8 cellular contexts compared by ENCODE assay signal in genomic region chr2:232611559-232612218, GRCh38. TPM values are rescaled to one million over a fixed set of nuclear protein-coding genes. Genes with fewer than 3 reads are reported as not detected.
DNase-seq lines count a peak whose midpoint lies in the region; ATAC-seq, FAIRE-seq and TF ChIP-seq lines count a peak whose summit lies in the region.

No MANE protein-coding gene starts in this region.

- no peaks in the 10 kb centered on the region for H3K27me3 ChIP-seq in RWPE2 (ENCODE audit: insufficient read depth, poor library complexity, severe bottlenecking)
- no peaks in the 10 kb centered on the region for H3K27me3 ChIP-seq in foreskin keratinocyte

- in situ Hi-C loops in ACHN (cut with HindIII; ENCODE audit: low pct_ligation_motif_present, low pct_unique_long_range_greater_than_20kb, low sequenced_read_pairs), result no loop called here
- in situ Hi-C loops in GM13976 (cut with MboI; ENCODE audit: low sequenced_read_pairs, unreplicated experiment), result loop anchor here (25.0 kb wide), 2 partner anchors 426 to 651 kb away; partner anchors contain the start of genes ATG16L1 and NEU2

- intact Hi-C loops in posterior vena cava (cut with DNase I), result loop anchor here in 1 of 2 donors (10.0 kb wide), 1 partner anchor 53 kb away; no protein-coding TSS in a partner anchor

- H3K27ac ChIP-seq in RWPE2 (ENCODE audit: poor library complexity, severe bottlenecking), result no peak overlapping the region
- no peak overlapping the region for H3K27ac ChIP-seq in foreskin keratinocyte

- TF ChIP-seq CTCF in GM13976 (IDR thresholded peaks at IDR 0.05; ENCODE audit: borderline replicate concordance, control extremely low read depth, extremely low read depth, insufficient read depth, missing control alignments), result peak; percentile 86
- TF ChIP-seq CTCF in RWPE2 (IDR thresholded peaks at IDR 0.05; ENCODE audit: poor library complexity, severe bottlenecking), result peak; percentile 92
- peak; percentile 79 for TF ChIP-seq CTCF in foreskin keratinocyte (conservative IDR thresholded peaks at IDR 0.05)

- ATAC-seq in RWPE2 (ENCODE audit: low read depth), result peak; percentile 96
- peak; percentile 80 for ATAC-seq in foreskin keratinocyte
- no peak for ATAC-seq in HG03139 (IDR thresholded peaks at IDR 0.05; ENCODE audit: unreplicated experiment)

- no peaks in the 10 kb centered on the region for H3K9me3 ChIP-seq in RWPE2 (ENCODE audit: severe bottlenecking)

- H3K4me3 ChIP-seq in RWPE2 (ENCODE audit: severe bottlenecking), result no peak overlapping the region

- H3K36me3 ChIP-seq in RWPE2 (ENCODE audit: low read depth), result no peaks in the 10 kb centered on the region

- FAIRE-seq in urothelium cell line (lab: Jason Lieb, UNC), result no peak

- DNase-seq in ACHN, result peak; percentile 55
- peak; percentile 77 for DNase-seq in GM13976 (ENCODE audit: low spot score)
- DNase-seq in RWPE2 (ENCODE audit: low spot score), result peak; percentile 91
- DNase-seq in activated effector memory CD4-positive, alpha-beta T cell treated with anti-CD3 and anti-CD28 coated beads, Interleukin-2, amount 50 U/mL, for 16 hours, result peak; percentile 90
- peak; percentile 71 to 84 for DNase-seq in foreskin keratinocyte
- DNase-seq in posterior vena cava (ENCODE audit: low spot score), result peak; percentile 87
- DNase-seq in urothelium cell line (ENCODE audit: low spot score), result peak; percentile 95

- H3K4me1 ChIP-seq in RWPE2 (ENCODE audit: insufficient read depth, poor library complexity, severe bottlenecking) (peaks cover 10% of the 10 kb centered on the region), foreskin keratinocyte (peaks cover 8% of the 10 kb centered on the region)

RNA-seq across cellular contexts. Expression of gene EFHD1, which starts 21.7 kb away (rescaled TPM):
- not detected in 2 replicates for total RNA-seq in foreskin keratinocyte
- polyA plus RNA-seq in foreskin keratinocyte, result not detected in 2 replicates
- 10 to 100 TPM; 42.2 to 69.7 TPM for total RNA-seq in posterior vena cava

Comparison
In these comparisons a context has a peak if more than half of its experiments do, and no peak if none do; other contexts are left out.
1. RNA of gene EFHD1, which starts 21.7 kb away (total RNA-seq): 42.2 to 69.7 TPM in posterior vena cava; not detected in foreskin keratinocyte; every median in the first group is over 10 times any median in the second.
2. Peak in every context shown above with its lines, with median percentiles within 50 percentile points of each other: DNase-seq and CTCF ChIP-seq.